ENCODE assay signal across 1 cellular context in the genomic region with DNA sequence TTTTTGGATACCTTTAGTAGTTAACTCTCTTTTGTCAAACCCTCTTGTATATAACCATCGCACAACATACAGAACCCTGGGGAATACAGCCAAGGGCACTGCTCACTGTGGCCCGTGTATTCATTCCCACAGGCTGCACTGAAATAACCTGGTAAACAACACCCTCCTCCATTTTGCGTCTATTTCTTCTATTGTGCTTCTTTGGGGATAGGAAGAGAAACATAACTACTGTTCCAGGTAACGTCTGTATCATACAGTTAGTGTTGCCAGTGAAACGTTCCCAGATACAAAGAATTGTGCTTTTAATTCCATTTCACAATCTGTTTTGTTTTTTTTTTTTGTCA.
TF ChIP-seq lines count a peak whose summit lies in the region.

No MANE protein-coding gene starts in this region.

TF ChIP-seq in endothelial cell of umbilical vein, 7 proteins besides CTCF, POLR2A, EP300 and RAD21 (continued from another document):
- no peak for TF ChIP-seq FOS (IDR thresholded peaks at IDR 0.05; ENCODE audit: borderline replicate concordance, insufficient read depth, low read length)
- no peak for TF ChIP-seq JUN (IDR thresholded peaks at IDR 0.05; ENCODE audit: borderline replicate concordance, insufficient read depth, insufficient read length, low read depth)
- TF ChIP-seq POLR2AphosphoS5 (IDR thresholded peaks at IDR 0.05; ENCODE audit: insufficient read depth, low read depth, low read length) = no peak
- TF ChIP-seq MYC (IDR thresholded peaks at IDR 0.05; ENCODE audit: low read depth, low read length) = no peak
- TF ChIP-seq GATA2 (IDR thresholded peaks at IDR 0.05; ENCODE audit: insufficient read depth, insufficient read length, low read depth, low read length) = no peak
- TF ChIP-seq EZH2 (IDR thresholded peaks at IDR 0.05; ENCODE audit: borderline replicate concordance, low read depth, low read length, severe bottlenecking) = no peak
